In genomic region chr12:123389560-123390351, GRCh38 we compare ENCODE assay signal across 7 cellular contexts. TPM values are rescaled to one million over a fixed set of nuclear protein-coding genes. Genes with fewer than 3 reads are reported as not detected.
DNase-seq lines count a peak whose midpoint lies in the region; ATAC-seq and TF ChIP-seq lines count a peak whose summit lies in the region.

No MANE protein-coding gene starts in this region.

- no peaks in the 10 kb centered on the region for H3K27me3 Mint-ChIP-seq in memory B cell

- peak overlapping the region; percentile 48 to 83 (median 71) for H3K4me3 ChIP-seq in dorsolateral prefrontal cortex

- H3K27me3 ChIP-seq in dorsolateral prefrontal cortex = no peaks in the 10 kb centered on the region

- H3K4me1 Mint-ChIP-seq in memory B cell = peaks cover 20% of the 10 kb centered on the region

- peak overlapping the region; percentile 86 for H3K4me3 Mint-ChIP-seq in memory B cell

- H3K9me3 Mint-ChIP-seq in memory B cell = no peaks in the 10 kb centered on the region

- H3K27ac Mint-ChIP-seq in memory B cell = peak overlapping the region; percentile 87

- intact Hi-C loops in dorsolateral prefrontal cortex (cut with DNase I) = loop anchor here (2.0 to 5.0 kb wide), 6 partner anchors 25 to 213 kb away; partner anchors contain the start of genes SNRNP35 (in 2 of the 2), DDX55 (in 1 of the 2), RILPL1 (in 1 of the 2) and SBNO1 (in 1 of the 2)

- TF ChIP-seq POLR2A in GM15510 (IDR thresholded peaks at IDR 0.05; ENCODE audit: borderline replicate concordance, extremely low read depth, insufficient read length) = peak; percentile 38

- peaks cover 9% of the 10 kb centered on the region for H3K36me3 Mint-ChIP-seq in memory B cell

- DNase-seq in dorsolateral prefrontal cortex = peak in 2 of 10 donors; percentile 30 to 55
- peak; percentile 11 to 43 for DNase-seq in memory B cell (ENCODE audit: low spot score in 2 of 2)
- DNase-seq in substantia nigra (lab: John Stamatoyannopoulos, UW) = peak in 17 of 49 donors; percentile 7 to 62 (median 24)
- no peak for DNase-seq in cerebellar nuclear complex (lab: John Stamatoyannopoulos, UW)

- ATAC-seq in HG02970 (IDR thresholded peaks at IDR 0.05; ENCODE audit: low FRiP score, unreplicated experiment) (peak; percentile 19), memory B cell (ENCODE audit: low read depth) (peak; percentile 19)

- H3K27ac ChIP-seq in VCaP (peak overlapping the region; percentile 96), dorsolateral prefrontal cortex (peak overlapping the region; percentile 33 to 92 (median 86)), substantia nigra (ENCODE audit: low read depth, low read length, poor library complexity, severe bottlenecking) (peak overlapping the region; percentile 74)

- TF ChIP-seq CTCF in VCaP (conservative IDR thresholded peaks at IDR 0.05) (no peak), dorsolateral prefrontal cortex (IDR thresholded peaks at IDR 0.05 in 54 of 56, conservative IDR thresholded peaks at IDR 0.05 in 2 of 56; ENCODE audit: low read depth in 1 of 56, partially characterized antibody in 56 of 56) (peak in 4 of 56 donors; percentile 5 to 14 (median 10))

RNA-seq across cellular contexts. Expression of gene KMT5A, which starts 5.8 kb away (rescaled TPM):
- 10 to 100 TPM; 23.6 to 63.9 (median 38.0) TPM for total RNA-seq in dorsolateral prefrontal cortex

RNA-seq across cellular contexts. Expression of gene SBNO1, which starts 25.1 kb away (rescaled TPM):
- 10 to 100 TPM; 29.4 to 70.1 (median 50.1) TPM for total RNA-seq in dorsolateral prefrontal cortex

RNA-seq across cellular contexts. Expression of gene RILPL2, which starts 46.7 kb away (rescaled TPM):
- 1 to 10 TPM; 2.1 to 6.7 (median 3.9) TPM for total RNA-seq in dorsolateral prefrontal cortex

Comparison
In these comparisons a context has a peak if more than half of its experiments do, and no peak if none do; other contexts are left out.
1. DNase-seq: peak in memory B cell (2 of 2); none in cerebellar nuclear complex (0 of 2).
2. Peak in every context shown above with its lines, with median percentiles within 50 percentile points of each other: H3K27ac ChIP-seq.